In the genomic region with DNA sequence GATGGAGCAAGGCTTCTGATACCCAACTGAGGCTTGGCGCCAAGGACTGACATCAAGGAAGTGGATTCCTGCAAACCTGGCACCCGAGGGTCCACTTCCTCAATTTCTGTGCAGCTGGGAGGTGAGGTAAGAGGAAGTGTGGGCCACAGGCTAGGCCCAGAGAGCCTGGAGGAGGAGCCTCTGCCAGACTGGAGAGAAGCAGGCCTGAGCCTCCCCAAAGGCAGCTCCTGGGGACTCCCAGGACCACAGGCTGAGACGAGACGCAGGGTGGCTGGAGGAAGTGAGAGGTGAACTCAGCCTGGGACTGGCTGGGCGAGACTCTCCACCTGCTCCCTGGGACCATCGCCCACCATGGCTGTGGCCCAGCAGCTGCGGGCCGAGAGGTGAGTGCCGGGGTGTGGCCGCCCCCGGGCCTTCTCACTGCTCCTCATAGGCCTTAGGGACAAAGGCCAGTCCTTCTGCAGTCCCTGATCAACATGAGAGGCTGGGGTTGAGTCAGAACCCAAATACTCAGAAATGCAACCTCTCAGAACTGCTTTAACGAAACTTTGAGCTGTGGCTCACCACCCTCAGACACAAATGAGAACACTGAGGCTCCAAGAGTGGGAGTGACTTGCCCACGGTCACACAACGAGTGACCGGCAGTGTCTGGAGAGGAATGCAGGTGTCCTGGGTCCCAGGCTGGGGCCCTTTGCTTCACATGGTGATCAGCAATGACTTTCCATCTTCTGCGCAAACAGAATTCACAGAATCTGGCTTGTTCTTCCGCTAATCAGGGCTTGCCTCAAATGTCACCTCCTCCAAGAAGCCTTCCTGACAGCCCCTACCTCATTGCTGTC, we compare ENCODE assay signal across 9 cellular contexts. TPM values are rescaled to one million over a fixed set of nuclear protein-coding genes. Genes with fewer than 3 reads are reported as not detected.
A peak's percentile ranks its signal among the peaks of the same experiment; 100 is the strongest.
DNase-seq lines count a peak whose midpoint lies in the region; ATAC-seq and TF ChIP-seq lines count a peak whose summit lies in the region.
"Had no signal": no experiment of that assay in that cellular context is flagged by ENCODE, and none has a peak within 500 bp of the region (broad histone marks: within the 10 kb centered on the region; RNA-seq: fewer than 3 reads in every experiment).

Gene NCF4 (plus strand): TSS at position 186 of the 839 bp plus-strand sequence. CDS start 166 bp downstream, at position 352.

- H3K36me3 ChIP-seq in SU-DHL-6 (ENCODE audit: low read length), result no peaks in the 10 kb centered on the region
- H3K36me3 ChIP-seq in duodenal mucosa (ENCODE audit: control insufficient read depth in 1 of 2, insufficient read depth in 2 of 2, low read length in 2 of 2), result no peaks in the 10 kb centered on the region
- H3K36me3 ChIP-seq in gastrocnemius medialis, result no peaks in the 10 kb centered on the region

- H3K9ac ChIP-seq in SU-DHL-6 (ENCODE audit: low read length) (peak within 1 kb of the TSS; percentile 44), duodenal mucosa (ENCODE audit: low read depth in 1 of 2, low read length in 2 of 2) (peak within 1 kb of the TSS; percentile 33 to 60)

- ATAC-seq in HG02970 (IDR thresholded peaks at IDR 0.05; ENCODE audit: low FRiP score, unreplicated experiment) (peak; percentile 65), gastrocnemius medialis (no peak)

- no peaks in the 10 kb centered on the region for H3K9me2 ChIP-seq in SU-DHL-6 (replicated peaks; ENCODE audit: insufficient read depth, low read length)

- peak within 1 kb of the TSS; percentile 55 for H2AFZ ChIP-seq in SU-DHL-6 (ENCODE audit: low read depth, low read length, severe bottlenecking)

- peak; percentile 49 to 57 for DNase-seq in gastrocnemius medialis
- DNase-seq in iPS-NIHi11 (ENCODE audit: low spot score), result no peak
- no peak for DNase-seq in NCI-H510A treated with DMSO at 0.1 percent for 48 hours (lab: John Stamatoyannopoulos, UW)
- DNase-seq in 8988T, result no peak

- H3K27me3 ChIP-seq in SU-DHL-6 (ENCODE audit: low read length), result no peaks in the 10 kb centered on the region
- H3K27me3 ChIP-seq in duodenal mucosa (ENCODE audit: control insufficient read depth in 1 of 2, insufficient read depth in 2 of 2, low read length in 2 of 2), result no peaks in the 10 kb centered on the region
- H3K27me3 ChIP-seq in gastrocnemius medialis, result peaks cover 0 to 4% (median 2%) of the 10 kb centered on the region in 3 donors

- no peaks in the 10 kb centered on the region for H3K79me2 ChIP-seq in SU-DHL-6 (ENCODE audit: insufficient read depth, low read length)

- intact Hi-C loops in gastrocnemius medialis (cut with DNase I; ENCODE audit: low total_unique reads), result no loop called here

- H3K9me3 ChIP-seq in SU-DHL-6 (ENCODE audit: insufficient read depth, low read length), result no peaks in the 10 kb centered on the region
- no peaks in the 10 kb centered on the region for H3K9me3 ChIP-seq in duodenal mucosa (ENCODE audit: control insufficient read depth in 1 of 2, low read length in 2 of 2)
- no peaks in the 10 kb centered on the region for H3K9me3 ChIP-seq in gastrocnemius medialis

- TF ChIP-seq POLR2A in GM18951 (IDR thresholded peaks at IDR 0.05; ENCODE audit: extremely low read depth, insufficient read depth, insufficient read length), result peak; percentile 81
- no peak for TF ChIP-seq POLR2A in gastrocnemius medialis (IDR thresholded peaks at IDR 0.05)

- in situ Hi-C loops in GM18951 (cut with MboI; ENCODE audit: low sequenced_read_pairs, unreplicated experiment), result loop anchor here (10.0 kb wide), 1 partner anchor 114 kb away; no protein-coding TSS in a partner anchor
- in situ Hi-C loops in gastrocnemius medialis (cut with MboI; ENCODE audit: low sequenced_read_pairs in 4 of 4), result no loop called here

- H3K4me1 ChIP-seq in duodenal mucosa (ENCODE audit: control insufficient read depth in 1 of 2, insufficient read depth in 2 of 2, low read length in 2 of 2) (peaks cover 21 to 36% of the 10 kb centered on the region in 2 donors), gastrocnemius medialis (peaks cover 2 to 15% of the 10 kb centered on the region in 2 donors)

- H3K27ac ChIP-seq in SU-DHL-6 (ENCODE audit: low read depth, low read length) (peak within 1 kb of the TSS; percentile 61), duodenal mucosa (ENCODE audit: low read depth, low read length) (peak within 1 kb of the TSS; percentile 51), gastrocnemius medialis (no peak within 1 kb of the TSS)

- no peaks in the 10 kb centered on the region for H4K20me1 ChIP-seq in SU-DHL-6 (ENCODE audit: low read depth, low read length)

- H3F3A ChIP-seq in SU-DHL-6 (ENCODE audit: insufficient read depth), result peaks cover 23% of the 10 kb centered on the region

- H3K4me3 ChIP-seq in SU-DHL-6 (ENCODE audit: insufficient read depth, low read length, poor library complexity, severe bottlenecking), result peak within 1 kb of the TSS; percentile 23
- H3K4me3 ChIP-seq in duodenal mucosa (ENCODE audit: low read depth in 1 of 2, low read length in 2 of 2), result peak within 1 kb of the TSS; percentile 53 to 56
- H3K4me3 ChIP-seq in gastrocnemius medialis, result peak within 1 kb of the TSS in 1 of 4 donors; percentile 26

- no peak for TF ChIP-seq CTCF in SU-DHL-6 (IDR thresholded peaks at IDR 0.05; ENCODE audit: insufficient read depth, low read length, poor library complexity, severe bottlenecking)
- TF ChIP-seq CTCF in gastrocnemius medialis (IDR thresholded peaks at IDR 0.05 in 4 of 5, conservative IDR thresholded peaks at IDR 0.05 in 1 of 5), result no peak

- peak within 1 kb of the TSS; percentile 48 for H3K4me2 ChIP-seq in SU-DHL-6 (ENCODE audit: low read depth, low read length, poor library complexity, severe bottlenecking)

RNA-seq across cellular contexts. Expression of gene NCF4, which starts in this region (rescaled TPM):
- 1 to 10 TPM; 1.8 to 5.5 (median 2.9) TPM for total RNA-seq in gastrocnemius medialis
- total RNA-seq: lung microvascular endothelial cell had no signal

Comparison
In these comparisons a context has a peak if more than half of its experiments do, and no peak if none do; other contexts are left out.
1. H3K27ac ChIP-seq: peak in SU-DHL-6 (single experiment) and duodenal mucosa (single experiment); none in gastrocnemius medialis (0 of 4).
2. DNase-seq: peak in gastrocnemius medialis (2 of 2); none in iPS-NIHi11 (single experiment), NCI-H510A treated with DMSO at 0.1 percent for 48 hours (single experiment) and 8988T (single experiment).